8 cellular contexts compared by ENCODE assay signal in genomic region chr1:63148825-63149645, GRCh38.
DNase-seq lines count a peak whose midpoint lies in the region; ATAC-seq and TF ChIP-seq lines count a peak whose summit lies in the region.

No MANE protein-coding gene starts in this region.

- no peaks in the 10 kb centered on the region for H3K36me3 ChIP-seq in body of pancreas (replicated peaks in 1 of 2; ENCODE audit: insufficient read depth in 1 of 2, low read depth in 2 of 2)
- no peaks in the 10 kb centered on the region for H3K36me3 ChIP-seq in liver (ENCODE audit: control insufficient read depth in 4 of 4, insufficient read depth in 3 of 4, low read depth in 1 of 4, low read length in 3 of 4)

- no peak overlapping the region for H3K9ac ChIP-seq in liver (ENCODE audit: low read depth in 1 of 2, low read length in 2 of 2)

- H3K27ac ChIP-seq in body of pancreas (no peak overlapping the region), liver (ENCODE audit: low read depth in 1 of 2, low read length in 2 of 2) (no peak overlapping the region)

- 7 to 14% methylated on average over 3 of the region's 3 CpGs for WGBS in body of pancreas, 2 donors
- WGBS in liver = 12% methylated on average over 3 of the region's 3 CpGs

- TF ChIP-seq RAD21 in liver (IDR thresholded peaks at IDR 0.05) = peak; percentile 84 to 87

- peak; percentile 42 for ATAC-seq in HG02678 (IDR thresholded peaks at IDR 0.05; ENCODE audit: unreplicated experiment)
- peak; percentile 47 for ATAC-seq in body of pancreas

- DNase-seq in A172 (ENCODE audit: low spot score) = peak; percentile 58
- peak; percentile 46 for DNase-seq in ELF-1 (ENCODE audit: low read depth, low spot score)
- peak; percentile 22 for DNase-seq in NCI-H345 treated with DMSO at 0.1 percent for 48 hours (lab: John Stamatoyannopoulos, UW; ENCODE audit: unreplicated experiment)
- DNase-seq in body of pancreas = peak; percentile 28 to 59 (median 38)
- DNase-seq in occipital lobe (lab: John Stamatoyannopoulos, UW) = no peak
- no peak for DNase-seq in activated naive CD4-positive, alpha-beta T cell treated with Interleukin-2 at 50 U/mL for 16 hours

- no peak for TF ChIP-seq POLR2A in body of pancreas (IDR thresholded peaks at IDR 0.05)

- intact Hi-C loops in body of pancreas (cut with DNase I) = no loop called here

- TF ChIP-seq CTCF in body of pancreas (IDR thresholded peaks at IDR 0.05) = peak in 6 of 7 experiments; percentile 37 to 66 (median 54)
- peak; percentile 71 for TF ChIP-seq CTCF in liver (IDR thresholded peaks at IDR 0.05; ENCODE audit: low read depth, low read length, missing input control)

- H3K4me3 ChIP-seq in body of pancreas (no peak overlapping the region), liver (ENCODE audit: low read depth in 1 of 3, low read length in 3 of 3) (no peak overlapping the region)

- no peaks in the 10 kb centered on the region for H3K9me3 ChIP-seq in body of pancreas
- no peaks in the 10 kb centered on the region for H3K9me3 ChIP-seq in liver (ENCODE audit: control insufficient read depth in 4 of 4, low read length in 3 of 4)

- H3K4me1 ChIP-seq in body of pancreas (no peaks in the 10 kb centered on the region), liver (ENCODE audit: control insufficient read depth in 4 of 4, insufficient read depth in 4 of 4, low read length in 3 of 4) (no peaks in the 10 kb centered on the region)

- H3K27me3 ChIP-seq in body of pancreas (no peaks in the 10 kb centered on the region), liver (ENCODE audit: control insufficient read depth in 4 of 4, insufficient read depth in 4 of 4, low read length in 3 of 4) (peaks cover 0 to 12% (median 0%) of the 10 kb centered on the region in 4 donors)

TF ChIP-seq in liver, 16 proteins besides CTCF, POLR2A, EP300 and RAD21:
- TF ChIP-seq RXRA (IDR thresholded peaks at IDR 0.05) (no peak), ZBTB33 (IDR thresholded peaks at IDR 0.05) (no peak), REST (IDR thresholded peaks at IDR 0.05) (no peak), MAX (IDR thresholded peaks at IDR 0.05) (no peak), JUND (IDR thresholded peaks at IDR 0.05) (no peak), HNF4G (IDR thresholded peaks at IDR 0.05) (no peak), HNF4A (conservative IDR thresholded peaks at IDR 0.05) (no peak), FOXA2 (IDR thresholded peaks at IDR 0.05) (no peak), EGR1 (IDR thresholded peaks at IDR 0.05; ENCODE audit: low read depth in 2 of 2) (no peak), FOXA1 (IDR thresholded peaks at IDR 0.05) (no peak), GABPA (IDR thresholded peaks at IDR 0.05 in 1 of 2, conservative IDR thresholded peaks at IDR 0.05 in 1 of 2) (no peak), NR2F2 (IDR thresholded peaks at IDR 0.05) (no peak), SP1 (IDR thresholded peaks at IDR 0.05) (no peak), YY1 (IDR thresholded peaks at IDR 0.05) (no peak), ATF3 (IDR thresholded peaks at IDR 0.05) (no peak), TAF1 (conservative IDR thresholded peaks at IDR 0.05) (no peak)

Comparison
In these comparisons a context has a peak if more than half of its experiments do, and no peak if none do; other contexts are left out.
1. DNase-seq: peak in A172 (single experiment), ELF-1 (single experiment), NCI-H345 treated with DMSO at 0.1 percent for 48 hours (single experiment) and body of pancreas (4 of 4); none in occipital lobe (single experiment) and activated naive CD4-positive, alpha-beta T cell treated with Interleukin-2 at 50 U/mL for 16 hours (single experiment).